16 cellular contexts compared by ENCODE assay signal in genomic region chr13:31090921-31091624, GRCh38.
DNase-seq lines count a peak whose midpoint lies in the region; ATAC-seq and TF ChIP-seq lines count a peak whose summit lies in the region.
"Had no signal": no experiment of that assay in that cellular context is flagged by ENCODE, and none has a peak within 500 bp of the region (broad histone marks: within the 10 kb centered on the region; RNA-seq: fewer than 3 reads in every experiment).

No MANE protein-coding gene starts in this region.

- H3K4me3 ChIP-seq in neural progenitor cell (no peak overlapping the region), BE2C (ENCODE audit: low read depth, low read length) (no peak overlapping the region)
- H3K4me3 ChIP-seq: lower lobe of right lung, ovary, stomach had no signal

- DNase-seq in NCI-H2227 treated with DMSO at 0.1 percent for 48 hours (lab: John Stamatoyannopoulos, UW), result peak; percentile 23
- DNase-seq in dermis blood vessel endothelial cell, result peak; percentile 76
- DNase-seq in neural progenitor cell (ENCODE audit: low spot score), result no peak
- DNase-seq in activated CD8-positive, alpha-beta memory T cell treated with anti-CD3 and anti-CD28 coated beads for 24 hours, result no peak
- no peak for DNase-seq in GM19238 (ENCODE audit: insufficient read length, low spot score)
- no peak for DNase-seq in BE2C
- DNase-seq: CD8-positive, alpha-beta T cell; H7; lower lobe of right lung; NCI-H1694 treated with DMSO at 0.1 percent for 48 hours; ovary; PC-3; stomach had no signal

- H3K79me2 ChIP-seq in neural progenitor cell (ENCODE audit: low read depth), result no peaks in the 10 kb centered on the region

- no peaks in the 10 kb centered on the region for H3F3A ChIP-seq in neural progenitor cell (ENCODE audit: low read depth)

- H3K36me3 ChIP-seq in neural progenitor cell (no peaks in the 10 kb centered on the region), BE2C (no peaks in the 10 kb centered on the region)
- H3K36me3 ChIP-seq: lower lobe of right lung, ovary, stomach had no signal

- H4K20me1 ChIP-seq in neural progenitor cell (ENCODE audit: low read depth), result no peaks in the 10 kb centered on the region

- ATAC-seq in GM19023 (IDR thresholded peaks at IDR 0.05; ENCODE audit: unreplicated experiment), result peak; percentile 62
- ATAC-seq in HG02759 (IDR thresholded peaks at IDR 0.05; ENCODE audit: unreplicated experiment), result no peak
- ATAC-seq: CD8-positive, alpha-beta T cell; PC-3 had no signal

- no peak overlapping the region for H3K4me2 ChIP-seq in neural progenitor cell

- peak overlapping the region; percentile 93 for H3K27ac Mint-ChIP-seq in neural progenitor cell
- H3K27ac Mint-ChIP-seq: activated naive CD8-positive, alpha-beta T cell; CD8-positive, alpha-beta T cell had no signal

- no peak overlapping the region for H3K27ac ChIP-seq in neural progenitor cell
- H3K27ac ChIP-seq: lower lobe of right lung, ovary, stomach had no signal

- H3K9ac ChIP-seq in neural progenitor cell, result no peak overlapping the region

- H3K27me3 ChIP-seq in neural progenitor cell (no peaks in the 10 kb centered on the region), BE2C (no peaks in the 10 kb centered on the region)
- H3K27me3 ChIP-seq: ovary had no signal

- H3K27me3 Mint-ChIP-seq in neural progenitor cell (ENCODE audit: insufficient read depth, low read depth), result peaks cover 17% of the 10 kb centered on the region

- peaks cover 34% of the 10 kb centered on the region for H3K4me1 Mint-ChIP-seq in neural progenitor cell

- H3K4me3 Mint-ChIP-seq in neural progenitor cell, result peak overlapping the region; percentile 6
- H3K4me3 Mint-ChIP-seq: activated naive CD8-positive, alpha-beta T cell; CD8-positive, alpha-beta T cell had no signal

- H2AFZ ChIP-seq in neural progenitor cell (replicated peaks), result peak overlapping the region; percentile 42

- H3K36me3 Mint-ChIP-seq in neural progenitor cell, result no peaks in the 10 kb centered on the region
- H3K36me3 Mint-ChIP-seq: activated naive CD8-positive, alpha-beta T cell; CD8-positive, alpha-beta T cell had no signal

- H3K4me1 ChIP-seq in neural progenitor cell (peaks cover 5% of the 10 kb centered on the region), BE2C (peaks cover 5% of the 10 kb centered on the region)
- H3K4me1 ChIP-seq: lower lobe of right lung had no signal

- no peaks in the 10 kb centered on the region for H3K9me3 ChIP-seq in neural progenitor cell (ENCODE audit: low read depth)
- H3K9me3 ChIP-seq in BE2C, result no peaks in the 10 kb centered on the region
- H3K9me3 ChIP-seq: lower lobe of right lung, ovary, stomach had no signal

- TF ChIP-seq CTCF in neural progenitor cell (IDR thresholded peaks at IDR 0.05) (no peak), BE2C (IDR thresholded peaks at IDR 0.05; ENCODE audit: low read depth, low read length) (no peak)

- no peaks in the 10 kb centered on the region for H3K9me3 Mint-ChIP-seq in neural progenitor cell
- H3K9me3 Mint-ChIP-seq: CD8-positive, alpha-beta T cell had no signal

Comparison
In these comparisons a context has a peak if more than half of its experiments do, and no peak if none do; other contexts are left out.
1. DNase-seq: peak in NCI-H2227 treated with DMSO at 0.1 percent for 48 hours (single experiment) and dermis blood vessel endothelial cell (single experiment); none in neural progenitor cell (single experiment), activated CD8-positive, alpha-beta memory T cell treated with anti-CD3 and anti-CD28 coated beads for 24 hours (single experiment), GM19238 (single experiment) and BE2C (single experiment).